8 cellular contexts compared by ENCODE assay signal in genomic region chr7:21261627-21262564, GRCh38.
DNase-seq lines count a peak whose midpoint lies in the region; ATAC-seq and TF ChIP-seq lines count a peak whose summit lies in the region.

No MANE protein-coding gene starts in this region.

- POLR2A ChIA-PET in WTC11 (lab: Charles Lee), result interaction anchor here (0.6 kb wide), 1 partner anchor 737 kb away, joined by 7 read pairs; no protein-coding TSS in a partner anchor

- H3K36me3 Mint-ChIP-seq in WTC11, result no peaks in the 10 kb centered on the region

- no peak overlapping the region for H2BK120ac ChIP-seq in neuronal stem cell (ENCODE audit: low read depth, low read length)

- H4K91ac ChIP-seq in neuronal stem cell (ENCODE audit: low read depth, low read length, poor library complexity), result no peak overlapping the region

- H2AK5ac ChIP-seq in neuronal stem cell (ENCODE audit: low read depth, low read length), result no peak overlapping the region

- intact Hi-C loops in heart left ventricle (cut with DNase I), result loop anchor here in 7 of 10 donors (1.0 to 10.0 kb wide), 6 partner anchors 240 to 505 kb away; no protein-coding TSS in a partner anchor
- intact Hi-C loops in cardiac septum (cut with DNase I), result loop anchor here (10.0 kb wide), 1 partner anchor 743 kb away; no protein-coding TSS in a partner anchor
- intact Hi-C loops in dorsolateral prefrontal cortex (cut with DNase I), result loop anchor here (5.0 to 10.0 kb wide), 2 partner anchors 165 to 503 kb away; partner anchors contain the start of gene SP4 (in 1 of the 2)

- H3K4me1 ChIP-seq in heart left ventricle, result no peaks in the 10 kb centered on the region
- no peaks in the 10 kb centered on the region for H3K4me1 ChIP-seq in neuronal stem cell (ENCODE audit: control insufficient read depth in 2 of 2, insufficient read depth in 1 of 2, low read depth in 1 of 2, low read length in 2 of 2)

- H3K27me3 Mint-ChIP-seq in WTC11 (ENCODE audit: low read depth), result no peaks in the 10 kb centered on the region

- peaks cover 24% of the 10 kb centered on the region for H3K4me1 Mint-ChIP-seq in WTC11

- H3K4me2 ChIP-seq in neuronal stem cell (ENCODE audit: insufficient read depth, low read length, poor library complexity, severe bottlenecking), result no peak overlapping the region

- H2BK12ac ChIP-seq in neuronal stem cell (ENCODE audit: low read length), result no peak overlapping the region

- H3K14ac ChIP-seq in neuronal stem cell (ENCODE audit: low read length), result no peak overlapping the region

- H3K27me3 ChIP-seq in heart left ventricle (peaks cover 0 to 29% (median 0%) of the 10 kb centered on the region in 9 donors), dorsolateral prefrontal cortex (peaks cover 0 to 33% (median 5%) of the 10 kb centered on the region in 45 donors), neuronal stem cell (ENCODE audit: control insufficient read depth in 3 of 3, insufficient read depth in 3 of 3, low read depth in 1 of 3, low read length in 3 of 3) (no peaks in the 10 kb centered on the region)

- H2AFZ ChIP-seq in neuronal stem cell (ENCODE audit: low read length), result no peak overlapping the region

- H3K4me3 ChIP-seq in heart left ventricle (no peak overlapping the region), dorsolateral prefrontal cortex (no peak overlapping the region), neuronal stem cell (ENCODE audit: low read length in 2 of 2) (no peak overlapping the region)

- CTCF ChIA-PET in WTC11 (lab: Charles Lee), result interaction anchor here (0.6 to 4.4 kb wide), 13 partner anchors 8 to 821 kb away, joined by 3 to 24 read pairs (median 3); no protein-coding TSS in a partner anchor

- no peak overlapping the region for H2BK15ac ChIP-seq in neuronal stem cell (ENCODE audit: low read length)

- peak overlapping the region; percentile 69 for H3K18ac ChIP-seq in neuronal stem cell (ENCODE audit: low read length)

- peak in 11 of 12 donors; percentile 19 to 46 (median 29) for TF ChIP-seq CTCF in heart left ventricle (IDR thresholded peaks at IDR 0.05)
- TF ChIP-seq CTCF in WTC11 (IDR thresholded peaks at IDR 0.05), result peak; percentile 43; the same call in 1 of the 2 replicates
- TF ChIP-seq CTCF in dorsolateral prefrontal cortex (IDR thresholded peaks at IDR 0.05 in 54 of 56, conservative IDR thresholded peaks at IDR 0.05 in 2 of 56; ENCODE audit: low read depth in 1 of 56, partially characterized antibody in 56 of 56), result peak in 51 of 56 donors; percentile 14 to 63 (median 47)

- H3K27ac ChIP-seq in heart left ventricle (no peak overlapping the region), dorsolateral prefrontal cortex (no peak overlapping the region), neuronal stem cell (replicated peaks; ENCODE audit: low read length) (no peak overlapping the region)

- no peaks in the 10 kb centered on the region for H3K79me1 ChIP-seq in neuronal stem cell (ENCODE audit: low read depth, low read length)

- no peak overlapping the region for H3K4ac ChIP-seq in neuronal stem cell (ENCODE audit: low read length)

- H3K27ac Mint-ChIP-seq in WTC11, result no peak overlapping the region; the same call in 1 of the 2 replicates

- H3K36me3 ChIP-seq in heart left ventricle (no peaks in the 10 kb centered on the region), neuronal stem cell (replicated peaks in 1 of 2; ENCODE audit: control insufficient read depth in 2 of 2, insufficient read depth in 2 of 2, low read length in 2 of 2) (no peaks in the 10 kb centered on the region)

- H3K4me3 Mint-ChIP-seq in WTC11, result peak overlapping the region; percentile 14; the same call in 1 of the 2 replicates

- H3K9ac ChIP-seq in neuronal stem cell (ENCODE audit: low read depth, low read length, poor library complexity), result no peak overlapping the region

- WGBS in heart left ventricle, 4 donors, result 20 to 46% (median 32%) methylated on average over 8 of the region's 8 CpGs
- WGBS in neuronal stem cell (ENCODE audit: extremely low coverage in 2 of 2, insufficient read length in 2 of 2, insufficient replicate concordance in 1 of 2), 2 donors, result no CpG with 5 or more reads among the region's 8 CpGs

- DNase-seq in heart left ventricle (peak in 1 of 5 donors; percentile 17), cardiac septum (ENCODE audit: low spot score) (no peak), NCI-H2029 treated with DMSO at 0.1 percent for 48 hours (lab: John Stamatoyannopoulos, UW) (peak; percentile 20), WTC11 (ENCODE audit: low spot score) (peak; percentile 58), dorsolateral prefrontal cortex (peak in 3 of 10 donors; percentile 26 to 44 (median 42)), neuronal stem cell (ENCODE audit: low spot score) (peak; percentile 31), dedifferentiated amniotic fluid mesenchymal stem cell (ENCODE audit: extremely low spot score) (no peak)

- peak in 2 of 4 donors; percentile 32 to 55 for ATAC-seq in heart left ventricle
- peak; percentile 64 for ATAC-seq in HG02763 (IDR thresholded peaks at IDR 0.05; ENCODE audit: unreplicated experiment)
- peak; percentile 91 for ATAC-seq in WTC11

- no peaks in the 10 kb centered on the region for H3K9me3 ChIP-seq in heart left ventricle
- no peaks in the 10 kb centered on the region for H3K9me3 ChIP-seq in neuronal stem cell (replicated peaks in 1 of 2; ENCODE audit: control insufficient read depth in 2 of 2, insufficient read depth in 1 of 2, low read depth in 1 of 2, low read length in 2 of 2)

- H3K23ac ChIP-seq in neuronal stem cell (ENCODE audit: low read depth, low read length, poor library complexity), result no peak overlapping the region

- no peak overlapping the region for H4K8ac ChIP-seq in neuronal stem cell (ENCODE audit: low read depth, low read length)

- TF ChIP-seq POLR2A in heart left ventricle (IDR thresholded peaks at IDR 0.05), result no peak

- peaks cover 5% of the 10 kb centered on the region for H3K9me3 Mint-ChIP-seq in WTC11

- H2BK5ac ChIP-seq in neuronal stem cell (ENCODE audit: low read length), result no peak overlapping the region

TF ChIP-seq in WTC11, 78 proteins besides CTCF, POLR2A, EP300 and RAD21 (continues in another document):
- TF ChIP-seq USF2 (CRISPR knock-in tag; IDR thresholded peaks at IDR 0.05) (0 out of 2 replicates have a peak, but pooled peaks have one; percentile 19), NR3C1 (CRISPR knock-in tag; conservative IDR thresholded peaks at IDR 0.05; ENCODE audit: low read depth) (no peak), ZNF512 (CRISPR knock-in tag; IDR thresholded peaks at IDR 0.05; ENCODE audit: borderline replicate concordance) (no peak), USF1 (CRISPR knock-in tag; IDR thresholded peaks at IDR 0.05) (no peak), FOXP1 (CRISPR knock-in tag; IDR thresholded peaks at IDR 0.05; ENCODE audit: borderline replicate concordance) (no peak), NR1H2 (CRISPR knock-in tag; IDR thresholded peaks at IDR 0.05) (no peak), NFE2L1 (CRISPR knock-in tag; IDR thresholded peaks at IDR 0.05) (no peak), ZNF425 (CRISPR knock-in tag; conservative IDR thresholded peaks at IDR 0.05) (no peak)

Comparison
In these comparisons a context has a peak if more than half of its experiments do, and no peak if none do; other contexts are left out.
1. DNase-seq: peak in NCI-H2029 treated with DMSO at 0.1 percent for 48 hours (single experiment), WTC11 (single experiment) and neuronal stem cell (single experiment); none in cardiac septum (single experiment) and dedifferentiated amniotic fluid mesenchymal stem cell (single experiment).
2. Peak in every context shown above with its lines, with median percentiles within 50 percentile points of each other: CTCF ChIP-seq.